In the genomic region with DNA sequence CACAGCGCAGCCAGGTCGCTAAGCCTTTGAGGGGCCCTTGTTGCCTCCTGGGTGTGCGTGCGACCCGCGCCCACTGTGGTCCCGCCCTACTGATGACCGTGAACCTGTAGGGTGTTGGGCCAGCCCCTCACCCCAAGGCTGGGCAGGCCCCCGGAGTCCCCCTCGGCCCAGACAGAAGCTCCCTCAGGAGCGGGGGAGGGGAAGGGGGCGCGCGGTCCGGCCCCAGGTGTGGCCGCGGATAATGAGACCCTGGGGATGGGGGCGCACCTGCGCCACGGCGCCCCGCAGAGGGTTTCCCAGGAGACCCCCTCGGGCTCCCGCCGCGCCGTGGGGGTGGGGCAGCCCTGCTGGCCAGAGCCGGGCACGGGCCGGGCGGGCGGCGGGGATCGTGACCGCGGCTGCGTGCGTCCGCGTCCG, we compare ENCODE assay signal across 1 cellular context.
A peak's percentile ranks its signal among the peaks of the same experiment; 100 is the strongest.
TF ChIP-seq lines count a peak whose summit lies in the region.

No MANE protein-coding gene starts in this region.

TF ChIP-seq in HEK293, 187 proteins besides CTCF, POLR2A, EP300 and RAD21 (continued from another document and continues in another):
- TF ChIP-seq, protein P1, sequence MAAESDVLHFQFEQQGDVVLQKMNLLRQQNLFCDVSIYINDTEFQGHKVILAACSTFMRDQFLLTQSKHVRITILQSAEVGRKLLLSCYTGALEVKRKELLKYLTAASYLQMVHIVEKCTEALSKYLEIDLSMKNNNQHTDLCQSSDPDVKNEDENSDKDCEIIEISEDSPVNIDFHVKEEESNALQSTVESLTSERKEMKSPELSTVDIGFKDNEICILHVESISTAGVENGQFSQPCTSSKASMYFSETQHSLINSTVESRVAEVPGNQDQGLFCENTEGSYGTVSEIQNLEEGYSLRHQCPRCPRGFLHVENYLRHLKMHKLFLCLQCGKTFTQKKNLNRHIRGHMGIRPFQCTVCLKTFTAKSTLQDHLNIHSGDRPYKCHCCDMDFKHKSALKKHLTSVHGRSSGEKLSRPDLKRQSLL (tag by site-specific recombination; IDR thresholded peaks at IDR 0.05): no peak
- TF ChIP-seq ZNF670 (tag by site-specific recombination; IDR thresholded peaks at IDR 0.05; ENCODE audit: low read depth): no peak
- TF ChIP-seq, protein P2, sequence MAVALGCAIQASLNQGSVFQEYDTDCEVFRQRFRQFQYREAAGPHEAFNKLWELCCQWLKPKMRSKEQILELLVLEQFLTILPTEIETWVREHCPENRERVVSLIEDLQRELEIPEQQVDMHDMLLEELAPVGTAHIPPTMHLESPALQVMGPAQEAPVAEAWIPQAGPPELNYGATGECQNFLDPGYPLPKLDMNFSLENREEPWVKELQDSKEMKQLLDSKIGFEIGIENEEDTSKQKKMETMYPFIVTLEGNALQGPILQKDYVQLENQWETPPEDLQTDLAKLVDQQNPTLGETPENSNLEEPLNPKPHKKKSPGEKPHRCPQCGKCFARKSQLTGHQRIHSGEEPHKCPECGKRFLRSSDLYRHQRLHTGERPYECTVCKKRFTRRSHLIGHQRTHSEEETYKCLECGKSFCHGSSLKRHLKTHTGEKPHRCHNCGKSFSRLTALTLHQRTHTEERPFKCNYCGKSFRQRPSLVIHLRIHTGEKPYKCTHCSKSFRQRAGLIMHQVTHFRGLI (tag by site-specific recombination; IDR thresholded peaks at IDR 0.05): no peak
- TF ChIP-seq EGR2 (tag by site-specific recombination; IDR thresholded peaks at IDR 0.05; ENCODE audit: low read depth): no peak
- TF ChIP-seq ZNF585B (tag by site-specific recombination; IDR thresholded peaks at IDR 0.05): no peak
- no peak for TF ChIP-seq ZNF37A (tag by site-specific recombination; IDR thresholded peaks at IDR 0.05)
- TF ChIP-seq GFI1B (tag by site-specific recombination; IDR thresholded peaks at IDR 0.05): no peak
- no peak for TF ChIP-seq HOXA7 (CRISPR knock-in tag; IDR thresholded peaks at IDR 0.05; ENCODE audit: borderline replicate concordance)
- peak; percentile 37 for TF ChIP-seq ZBTB8A (tag by site-specific recombination; IDR thresholded peaks at IDR 0.05)
- peak; percentile 46 for TF ChIP-seq GLIS2 (tag by site-specific recombination; IDR thresholded peaks at IDR 0.05)
- TF ChIP-seq ZNF221 (tag by site-specific recombination; IDR thresholded peaks at IDR 0.05; ENCODE audit: borderline replicate concordance): no peak
- TF ChIP-seq ZNF701 (tag by site-specific recombination; IDR thresholded peaks at IDR 0.05): no peak
- TF ChIP-seq SETDB1 (IDR thresholded peaks at IDR 0.05; ENCODE audit: insufficient read length, low read length): no peak
- TF ChIP-seq, protein P3, sequence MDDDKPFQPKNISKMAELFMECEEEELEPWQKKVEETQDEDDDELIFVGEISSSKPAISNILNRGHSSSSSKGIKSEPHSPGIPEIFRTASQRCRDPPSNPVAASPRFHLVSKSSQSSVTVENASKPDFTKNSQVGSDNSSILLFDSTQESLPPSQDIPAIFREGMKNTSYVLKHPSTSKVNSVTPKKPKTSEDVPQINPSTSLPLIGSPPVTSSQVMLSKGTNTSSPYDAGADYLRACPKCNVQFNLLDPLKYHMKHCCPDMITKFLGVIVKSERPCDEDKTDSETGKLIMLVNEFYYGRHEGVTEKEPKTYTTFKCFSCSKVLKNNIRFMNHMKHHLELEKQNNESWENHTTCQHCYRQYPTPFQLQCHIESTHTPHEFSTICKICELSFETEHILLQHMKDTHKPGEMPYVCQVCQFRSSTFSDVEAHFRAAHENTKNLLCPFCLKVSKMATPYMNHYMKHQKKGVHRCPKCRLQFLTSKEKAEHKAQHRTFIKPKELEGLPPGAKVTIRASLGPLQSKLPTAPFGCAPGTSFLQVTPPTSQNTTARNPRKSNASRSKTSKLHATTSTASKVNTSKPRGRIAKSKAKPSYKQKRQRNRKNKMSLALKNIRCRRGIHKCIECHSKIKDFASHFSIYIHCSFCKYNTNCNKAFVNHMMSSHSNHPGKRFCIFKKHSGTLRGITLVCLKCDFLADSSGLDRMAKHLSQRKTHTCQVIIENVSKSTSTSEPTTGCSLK (tag by site-specific recombination; IDR thresholded peaks at IDR 0.05): no peak
- TF ChIP-seq ZBTB48 (tag by site-specific recombination; IDR thresholded peaks at IDR 0.05): no peak
- no peak for TF ChIP-seq ZNF248 (tag by site-specific recombination; IDR thresholded peaks at IDR 0.05)
- 0 out of 2 replicates have a peak, but pooled peaks have one; percentile 17 for TF ChIP-seq ZEB2 (tag by site-specific recombination; IDR thresholded peaks at IDR 0.05)
- TF ChIP-seq ZNF157 (tag by site-specific recombination; IDR thresholded peaks at IDR 0.05): no peak
- TF ChIP-seq, protein P4, sequence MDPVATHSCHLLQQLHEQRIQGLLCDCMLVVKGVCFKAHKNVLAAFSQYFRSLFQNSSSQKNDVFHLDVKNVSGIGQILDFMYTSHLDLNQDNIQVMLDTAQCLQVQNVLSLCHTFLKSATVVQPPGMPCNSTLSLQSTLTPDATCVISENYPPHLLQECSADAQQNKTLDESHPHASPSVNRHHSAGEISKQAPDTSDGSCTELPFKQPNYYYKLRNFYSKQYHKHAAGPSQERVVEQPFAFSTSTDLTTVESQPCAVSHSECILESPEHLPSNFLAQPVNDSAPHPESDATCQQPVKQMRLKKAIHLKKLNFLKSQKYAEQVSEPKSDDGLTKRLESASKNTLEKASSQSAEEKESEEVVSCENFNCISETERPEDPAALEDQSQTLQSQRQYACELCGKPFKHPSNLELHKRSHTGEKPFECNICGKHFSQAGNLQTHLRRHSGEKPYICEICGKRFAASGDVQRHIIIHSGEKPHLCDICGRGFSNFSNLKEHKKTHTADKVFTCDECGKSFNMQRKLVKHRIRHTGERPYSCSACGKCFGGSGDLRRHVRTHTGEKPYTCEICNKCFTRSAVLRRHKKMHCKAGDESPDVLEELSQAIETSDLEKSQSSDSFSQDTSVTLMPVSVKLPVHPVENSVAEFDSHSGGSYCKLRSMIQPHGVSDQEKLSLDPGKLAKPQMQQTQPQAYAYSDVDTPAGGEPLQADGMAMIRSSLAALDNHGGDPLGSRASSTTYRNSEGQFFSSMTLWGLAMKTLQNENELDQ (tag by site-specific recombination; IDR thresholded peaks at IDR 0.05; ENCODE audit: low read depth): no peak
- TF ChIP-seq, protein P5, sequence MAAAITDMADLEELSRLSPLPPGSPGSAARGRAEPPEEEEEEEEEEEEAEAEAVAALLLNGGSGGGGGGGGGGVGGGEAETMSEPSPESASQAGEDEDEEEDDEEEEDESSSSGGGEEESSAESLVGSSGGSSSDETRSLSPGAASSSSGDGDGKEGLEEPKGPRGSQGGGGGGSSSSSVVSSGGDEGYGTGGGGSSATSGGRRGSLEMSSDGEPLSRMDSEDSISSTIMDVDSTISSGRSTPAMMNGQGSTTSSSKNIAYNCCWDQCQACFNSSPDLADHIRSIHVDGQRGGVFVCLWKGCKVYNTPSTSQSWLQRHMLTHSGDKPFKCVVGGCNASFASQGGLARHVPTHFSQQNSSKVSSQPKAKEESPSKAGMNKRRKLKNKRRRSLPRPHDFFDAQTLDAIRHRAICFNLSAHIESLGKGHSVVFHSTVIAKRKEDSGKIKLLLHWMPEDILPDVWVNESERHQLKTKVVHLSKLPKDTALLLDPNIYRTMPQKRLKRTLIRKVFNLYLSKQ (tag by site-specific recombination; IDR thresholded peaks at IDR 0.05; ENCODE audit: borderline replicate concordance): no peak
- no peak for TF ChIP-seq ZNF266 (tag by site-specific recombination; IDR thresholded peaks at IDR 0.05; ENCODE audit: low read depth)
- peak; percentile 40; the same call in 1 of the 2 replicates for TF ChIP-seq ZIC2 (tag by site-specific recombination; IDR thresholded peaks at IDR 0.05)
- TF ChIP-seq ZNF174 (tag by site-specific recombination; IDR thresholded peaks at IDR 0.05): no peak
- TF ChIP-seq, protein P6, sequence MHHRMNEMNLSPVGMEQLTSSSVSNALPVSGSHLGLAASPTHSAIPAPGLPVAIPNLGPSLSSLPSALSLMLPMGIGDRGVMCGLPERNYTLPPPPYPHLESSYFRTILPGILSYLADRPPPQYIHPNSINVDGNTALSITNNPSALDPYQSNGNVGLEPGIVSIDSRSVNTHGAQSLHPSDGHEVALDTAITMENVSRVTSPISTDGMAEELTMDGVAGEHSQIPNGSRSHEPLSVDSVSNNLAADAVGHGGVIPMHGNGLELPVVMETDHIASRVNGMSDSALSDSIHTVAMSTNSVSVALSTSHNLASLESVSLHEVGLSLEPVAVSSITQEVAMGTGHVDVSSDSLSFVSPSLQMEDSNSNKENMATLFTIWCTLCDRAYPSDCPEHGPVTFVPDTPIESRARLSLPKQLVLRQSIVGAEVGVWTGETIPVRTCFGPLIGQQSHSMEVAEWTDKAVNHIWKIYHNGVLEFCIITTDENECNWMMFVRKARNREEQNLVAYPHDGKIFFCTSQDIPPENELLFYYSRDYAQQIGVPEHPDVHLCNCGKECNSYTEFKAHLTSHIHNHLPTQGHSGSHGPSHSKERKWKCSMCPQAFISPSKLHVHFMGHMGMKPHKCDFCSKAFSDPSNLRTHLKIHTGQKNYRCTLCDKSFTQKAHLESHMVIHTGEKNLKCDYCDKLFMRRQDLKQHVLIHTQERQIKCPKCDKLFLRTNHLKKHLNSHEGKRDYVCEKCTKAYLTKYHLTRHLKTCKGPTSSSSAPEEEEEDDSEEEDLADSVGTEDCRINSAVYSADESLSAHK (tag by site-specific recombination; IDR thresholded peaks at IDR 0.05): no peak
- no peak for TF ChIP-seq ZNF843 (tag by site-specific recombination; IDR thresholded peaks at IDR 0.05)
- TF ChIP-seq, protein P7, sequence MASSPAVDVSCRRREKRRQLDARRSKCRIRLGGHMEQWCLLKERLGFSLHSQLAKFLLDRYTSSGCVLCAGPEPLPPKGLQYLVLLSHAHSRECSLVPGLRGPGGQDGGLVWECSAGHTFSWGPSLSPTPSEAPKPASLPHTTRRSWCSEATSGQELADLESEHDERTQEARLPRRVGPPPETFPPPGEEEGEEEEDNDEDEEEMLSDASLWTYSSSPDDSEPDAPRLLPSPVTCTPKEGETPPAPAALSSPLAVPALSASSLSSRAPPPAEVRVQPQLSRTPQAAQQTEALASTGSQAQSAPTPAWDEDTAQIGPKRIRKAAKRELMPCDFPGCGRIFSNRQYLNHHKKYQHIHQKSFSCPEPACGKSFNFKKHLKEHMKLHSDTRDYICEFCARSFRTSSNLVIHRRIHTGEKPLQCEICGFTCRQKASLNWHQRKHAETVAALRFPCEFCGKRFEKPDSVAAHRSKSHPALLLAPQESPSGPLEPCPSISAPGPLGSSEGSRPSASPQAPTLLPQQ (tag by site-specific recombination; IDR thresholded peaks at IDR 0.05): no peak
- TF ChIP-seq ZNF202 (tag by site-specific recombination; IDR thresholded peaks at IDR 0.05; ENCODE audit: borderline replicate concordance): no peak
- no peak for TF ChIP-seq ZNF558 (tag by site-specific recombination; IDR thresholded peaks at IDR 0.05)
- TF ChIP-seq BCL11B (tag by site-specific recombination; IDR thresholded peaks at IDR 0.05; ENCODE audit: low read depth): peak; percentile 27; the same call in 1 of the 2 replicates
- TF ChIP-seq GLI2 (tag by site-specific recombination; IDR thresholded peaks at IDR 0.05; ENCODE audit: borderline replicate concordance, low read depth): no peak
- no peak for TF ChIP-seq ZNF239 (tag by site-specific recombination; IDR thresholded peaks at IDR 0.05)
- 0 out of 2 replicates have a peak, but pooled peaks have one; percentile 22 for TF ChIP-seq OSR2 (tag by site-specific recombination; IDR thresholded peaks at IDR 0.05)
- TF ChIP-seq ZNF610 (tag by site-specific recombination; IDR thresholded peaks at IDR 0.05; ENCODE audit: borderline replicate concordance): no peak
- no peak for TF ChIP-seq ZNF837 (tag by site-specific recombination; IDR thresholded peaks at IDR 0.05)
- TF ChIP-seq ZBTB17 (tag by site-specific recombination; IDR thresholded peaks at IDR 0.05): no peak
- no peak for TF ChIP-seq TRIM28 (IDR thresholded peaks at IDR 0.05; ENCODE audit: borderline replicate concordance, low read length)
- no peak for TF ChIP-seq ZNF544 (tag by site-specific recombination; IDR thresholded peaks at IDR 0.05)
- TF ChIP-seq ZNF514 (tag by site-specific recombination; IDR thresholded peaks at IDR 0.05): no peak
- no peak for TF ChIP-seq ZNF776 (tag by site-specific recombination; IDR thresholded peaks at IDR 0.05; ENCODE audit: borderline replicate concordance)
- TF ChIP-seq ZNF184 (tag by site-specific recombination; IDR thresholded peaks at IDR 0.05): no peak
- TF ChIP-seq KLF1 (tag by site-specific recombination; IDR thresholded peaks at IDR 0.05): peak; percentile 28
- TF ChIP-seq SALL2 (tag by site-specific recombination; IDR thresholded peaks at IDR 0.05; ENCODE audit: borderline replicate concordance): no peak
- TF ChIP-seq ZNF214 (tag by site-specific recombination; IDR thresholded peaks at IDR 0.05; ENCODE audit: borderline replicate concordance): no peak
- no peak for TF ChIP-seq GLI4 (tag by site-specific recombination; IDR thresholded peaks at IDR 0.05)
- TF ChIP-seq ZBTB7A (tag by site-specific recombination; IDR thresholded peaks at IDR 0.05; ENCODE audit: low read depth): 0 out of 2 replicates have a peak, but pooled peaks have one; percentile 77
- TF ChIP-seq, protein P8, sequence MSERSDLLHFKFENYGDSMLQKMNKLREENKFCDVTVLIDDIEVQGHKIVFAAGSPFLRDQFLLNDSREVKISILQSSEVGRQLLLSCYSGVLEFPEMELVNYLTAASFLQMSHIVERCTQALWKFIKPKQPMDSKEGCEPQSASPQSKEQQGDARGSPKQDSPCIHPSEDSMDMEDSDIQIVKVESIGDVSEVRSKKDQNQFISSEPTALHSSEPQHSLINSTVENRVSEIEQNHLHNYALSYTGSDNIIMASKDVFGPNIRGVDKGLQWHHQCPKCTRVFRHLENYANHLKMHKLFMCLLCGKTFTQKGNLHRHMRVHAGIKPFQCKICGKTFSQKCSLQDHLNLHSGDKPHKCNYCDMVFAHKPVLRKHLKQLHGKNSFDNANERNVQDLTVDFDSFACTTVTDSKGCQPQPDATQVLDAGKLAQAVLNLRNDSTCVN (tag by site-specific recombination; optimal IDR thresholded peaks at IDR 0.05): peak; percentile 48
- no peak for TF ChIP-seq ZNF548 (tag by site-specific recombination; IDR thresholded peaks at IDR 0.05)
- no peak for TF ChIP-seq ZNF600 (tag by site-specific recombination; IDR thresholded peaks at IDR 0.05)
- TF ChIP-seq ZSCAN30 (tag by site-specific recombination; IDR thresholded peaks at IDR 0.05): 0 out of 2 replicates have a peak, but pooled peaks have one; percentile 29
- no peak for TF ChIP-seq ZNF658 (tag by site-specific recombination; IDR thresholded peaks at IDR 0.05)
- TF ChIP-seq MEIS1 (CRISPR knock-in tag; IDR thresholded peaks at IDR 0.05; ENCODE audit: borderline replicate concordance): no peak
- no peak for TF ChIP-seq ZNF561 (tag by site-specific recombination; IDR thresholded peaks at IDR 0.05; ENCODE audit: borderline replicate concordance)
- peak; percentile 18; the same call in 1 of the 2 replicates for TF ChIP-seq SP2 (tag by site-specific recombination; IDR thresholded peaks at IDR 0.05)
- TF ChIP-seq, protein P9, sequence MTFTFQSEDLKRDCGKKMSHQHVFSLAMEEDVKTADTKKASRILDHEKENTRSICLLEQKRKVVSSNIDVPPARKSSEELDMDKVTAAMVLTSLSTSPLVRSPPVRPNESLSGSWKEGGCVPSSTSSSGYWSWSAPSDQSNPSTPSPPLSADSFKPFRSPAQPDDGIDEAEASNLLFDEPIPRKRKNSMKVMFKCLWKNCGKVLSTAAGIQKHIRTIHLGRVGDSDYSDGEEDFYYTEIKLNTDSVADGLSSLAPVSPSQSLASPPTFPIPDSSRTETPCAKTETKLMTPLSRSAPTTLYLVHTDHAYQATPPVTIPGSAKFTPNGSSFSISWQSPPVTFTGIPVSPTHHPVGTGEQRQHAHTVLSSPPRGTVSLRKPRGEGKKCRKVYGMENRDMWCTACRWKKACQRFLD (tag by site-specific recombination; IDR thresholded peaks at IDR 0.05): no peak
